ENCODE assay signal across 8 cellular contexts in genomic region chr3:143120716-143121239, GRCh38. TPM values are rescaled to one million over a fixed set of nuclear protein-coding genes. Genes with fewer than 3 reads are reported as not detected.
DNase-seq lines count a peak whose midpoint lies in the region; ATAC-seq and TF ChIP-seq lines count a peak whose summit lies in the region.

No MANE protein-coding gene starts in this region.

- no peak for TF ChIP-seq POLR2A in gastrocnemius medialis (IDR thresholded peaks at IDR 0.05)

- no peaks in the 10 kb centered on the region for H3K9me2 ChIP-seq in MM.1S (replicated peaks; ENCODE audit: insufficient read depth, low read length)

- H3K36me3 ChIP-seq in MM.1S (replicated peaks; ENCODE audit: insufficient read depth, low read length) (no peaks in the 10 kb centered on the region), gastrocnemius medialis (no peaks in the 10 kb centered on the region)

- H4K20me1 ChIP-seq in MM.1S (ENCODE audit: insufficient read depth, low read length) = no peaks in the 10 kb centered on the region; the same call in 1 of the 2 replicates

- H2AFZ ChIP-seq in MM.1S (ENCODE audit: low read length) = peak overlapping the region; percentile 89

- H3K4me1 ChIP-seq in MM.1S (ENCODE audit: low read length) = no peaks in the 10 kb centered on the region
- no peaks in the 10 kb centered on the region for H3K4me1 ChIP-seq in gastrocnemius medialis

- H3K27me3 ChIP-seq in MM.1S (replicated peaks; ENCODE audit: insufficient read depth, low read length) (0 out of 2 replicates have a peak, but pooled peaks cover 4% of the 10 kb centered on the region), gastrocnemius medialis (peaks cover 21 to 28% (median 22%) of the 10 kb centered on the region in 3 donors)

- H3K4me3 ChIP-seq in MM.1S (ENCODE audit: low read length) = peak overlapping the region; percentile 85
- H3K4me3 ChIP-seq in gastrocnemius medialis = peak overlapping the region; percentile 61 to 84 (median 70)

- H3K9ac ChIP-seq in MM.1S (ENCODE audit: low read length) = no peak overlapping the region

- intact Hi-C loops in left cardiac atrium (cut with DNase I) (no loop called here), gastrocnemius medialis (cut with DNase I; ENCODE audit: low total_unique reads) (loop anchor here (10.0 kb wide), 1 partner anchor 524 kb away; no protein-coding TSS in a partner anchor)

- H3K9me3 ChIP-seq in MM.1S (replicated peaks; ENCODE audit: insufficient read depth, low read length) = no peaks in the 10 kb centered on the region
- H3K9me3 ChIP-seq in gastrocnemius medialis = no peaks in the 10 kb centered on the region

- H3K27ac ChIP-seq in MM.1S (ENCODE audit: low read length) = no peak overlapping the region
- H3K27ac ChIP-seq in gastrocnemius medialis = no peak overlapping the region

- TF ChIP-seq CTCF in MM.1S (IDR thresholded peaks at IDR 0.05; ENCODE audit: low read length) (peak; percentile 11; the same call in 1 of the 2 replicates), gastrocnemius medialis (IDR thresholded peaks at IDR 0.05 in 4 of 5, conservative IDR thresholded peaks at IDR 0.05 in 1 of 5) (no peak)

- in situ Hi-C loops in gastrocnemius medialis (cut with MboI; ENCODE audit: low sequenced_read_pairs in 4 of 4) = no loop called here

- DNase-seq in ELR (ENCODE audit: low read depth) (peak; percentile 62), MM.1S (peak; percentile 53), left cardiac atrium (peak; percentile 44), gastrocnemius medialis (no peak), superior temporal gyrus (ENCODE audit: extremely low spot score) (no peak), mucosa of gallbladder (ENCODE audit: low spot score) (no peak)
- peak; percentile 76 for DNase-seq in activated effector memory CD4-positive, alpha-beta T cell treated with anti-CD3 and anti-CD28 coated beads, Interleukin-2, amount 50 U/mL, for 16 hours

- ATAC-seq in GM21717 (IDR thresholded peaks at IDR 0.05; ENCODE audit: unreplicated experiment) (peak; percentile 32), left cardiac atrium (peak; percentile 7 to 15), gastrocnemius medialis (no peak)

- H3K79me2 ChIP-seq in MM.1S (ENCODE audit: low read length) = no peaks in the 10 kb centered on the region

- no peaks in the 10 kb centered on the region for H3F3A ChIP-seq in MM.1S (ENCODE audit: insufficient read depth, low read length)

- H3K4me2 ChIP-seq in MM.1S (ENCODE audit: low read depth, low read length) = peak overlapping the region; percentile 98

RNA-seq across cellular contexts. Expression of gene CHST2, which starts 1.2 kb away (rescaled TPM):
- total RNA-seq in left cardiac atrium = 1 to 10 TPM; 2.3 to 6.7 TPM
- total RNA-seq in gastrocnemius medialis = 1 to 10 TPM in 3 of 4 donors, under 1 TPM in 1; 0.41 to 2.9 (median 1.8) TPM
- total RNA-seq in mucosa of gallbladder = 5.8 TPM

Comparison
In these comparisons a context has a peak if more than half of its experiments do, and no peak if none do; other contexts are left out.
1. DNase-seq: peak in ELR (single experiment), MM.1S (single experiment), activated effector memory CD4-positive, alpha-beta T cell treated with anti-CD3 and anti-CD28 coated beads, Interleukin-2, amount 50 U/mL, for 16 hours (single experiment) and left cardiac atrium (single experiment); none in gastrocnemius medialis (0 of 2), superior temporal gyrus (single experiment) and mucosa of gallbladder (single experiment).
2. ATAC-seq: peak in GM21717 (single experiment) and left cardiac atrium (2 of 2); none in gastrocnemius medialis (0 of 2).